Comparison of ENCODE assay signal across 13 cellular contexts in the genomic region with DNA sequence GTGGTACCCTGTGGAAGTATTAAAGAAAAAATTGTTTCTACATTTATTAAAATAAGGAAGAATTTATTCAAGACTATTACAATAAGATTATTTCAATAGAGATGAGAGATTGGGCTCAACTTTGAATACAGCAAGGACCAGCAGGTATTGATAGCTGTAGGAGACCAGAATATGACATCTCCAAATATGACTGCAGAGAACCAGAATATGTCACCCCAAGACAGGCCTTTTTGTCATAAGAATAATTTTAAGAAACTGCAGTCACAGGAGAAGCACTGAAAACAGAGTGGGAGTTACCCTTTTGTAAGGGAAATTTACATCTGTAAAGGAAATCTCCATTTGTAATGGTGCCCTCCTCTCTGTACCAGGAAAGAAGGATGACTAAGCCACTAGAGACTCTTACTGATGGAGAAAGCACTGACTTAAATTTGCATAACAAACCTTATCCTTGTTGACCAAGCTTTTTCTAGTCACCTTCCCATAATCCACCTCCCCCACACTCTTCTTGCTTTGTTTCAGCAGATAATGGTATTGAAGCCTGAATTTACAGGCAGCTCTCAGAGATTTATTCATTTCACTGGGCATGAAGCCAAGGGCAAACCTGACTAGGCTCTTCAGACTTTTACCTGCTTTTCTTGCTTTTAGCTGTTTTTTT.
A peak's percentile ranks its signal among the peaks of the same experiment; 100 is the strongest.
DNase-seq lines count a peak whose midpoint lies in the region; ATAC-seq and TF ChIP-seq lines count a peak whose summit lies in the region.
"Had no signal": no experiment of that assay in that cellular context is flagged by ENCODE, and none has a peak within 500 bp of the region (broad histone marks: within the 10 kb centered on the region; RNA-seq: fewer than 3 reads in every experiment).

No MANE protein-coding gene starts in this region.

- ATAC-seq in HG03045 (IDR thresholded peaks at IDR 0.05; ENCODE audit: unreplicated experiment), result peak; percentile 46
- peak; percentile 60 for ATAC-seq in left lung

- H3K9me3 ChIP-seq in left lung, result peaks cover 0 to 21% of the 10 kb centered on the region in 2 donors
- peaks cover 0 to 16% (median 11%) of the 10 kb centered on the region in 8 donors for H3K9me3 ChIP-seq in spleen

- intact Hi-C loops in left lung (cut with DNase I), result no loop called here
- intact Hi-C loops in spleen (cut with DNase I; ENCODE audit: low total_unique reads), result no loop called here

- H3K4me3 ChIP-seq in left lung, result no peak overlapping the region
- no peak overlapping the region for H3K4me3 ChIP-seq in spleen
- H3K4me3 ChIP-seq: left ventricle myocardium inferior had no signal

- H3K4me1 ChIP-seq in left lung (peaks cover 0 to 4% of the 10 kb centered on the region in 2 donors), spleen (no peaks in the 10 kb centered on the region)
- H3K4me1 ChIP-seq: left ventricle myocardium inferior had no signal

- no peaks in the 10 kb centered on the region for H3K36me3 ChIP-seq in left lung
- H3K36me3 ChIP-seq in spleen, result no peaks in the 10 kb centered on the region
- H3K36me3 ChIP-seq: left ventricle myocardium inferior had no signal

- H3K27me3 ChIP-seq in left lung, result no peaks in the 10 kb centered on the region
- H3K27me3 ChIP-seq in spleen (replicated peaks in 1 of 7), result no peaks in the 10 kb centered on the region

- H3K27ac ChIP-seq in left lung (peak overlapping the region in 1 of 2 donors; percentile 21), spleen (peak overlapping the region in 1 of 8 donors; percentile 35), substantia nigra (ENCODE audit: low read depth, low read length, poor library complexity, severe bottlenecking) (no peak overlapping the region)
- H3K27ac ChIP-seq: left ventricle myocardium inferior, RWPE1 had no signal

- no peak for TF ChIP-seq CTCF in left lung (IDR thresholded peaks at IDR 0.05)
- no peak for TF ChIP-seq CTCF in spleen (IDR thresholded peaks at IDR 0.05 in 8 of 11, conservative IDR thresholded peaks at IDR 0.05 in 3 of 11)

- no peak for TF ChIP-seq POLR2A in spleen (IDR thresholded peaks at IDR 0.05)

- DNase-seq in NCI-H510A treated with DMSO at 0.1 percent for 48 hours (lab: John Stamatoyannopoulos, UW), result peak; percentile 60
- no peak for DNase-seq in NCI-H510A (lab: John Stamatoyannopoulos, UW)
- peak; percentile 83 for DNase-seq in NCI-H748 treated with DMSO at 0.1 percent for 48 hours (lab: John Stamatoyannopoulos, UW)
- no peak for DNase-seq in left lung
- no peak for DNase-seq in spleen
- no peak for DNase-seq in DMS 273 treated with DMSO at 0.1 percent for 48 hours (lab: John Stamatoyannopoulos, UW)
- DNase-seq in substantia nigra (lab: John Stamatoyannopoulos, UW), result no peak
- DNase-seq: 8988T, left ventricle myocardium inferior, small intestine, T1000 had no signal

Comparison
In these comparisons a context has a peak if more than half of its experiments do, and no peak if none do; other contexts are left out.
1. DNase-seq: peak in NCI-H510A treated with DMSO at 0.1 percent for 48 hours (single experiment) and NCI-H748 treated with DMSO at 0.1 percent for 48 hours (single experiment); none in NCI-H510A (single experiment), left lung (0 of 2), spleen (single experiment), DMS 273 treated with DMSO at 0.1 percent for 48 hours (single experiment) and substantia nigra (0 of 49).